ENCODE assay signal across 11 cellular contexts in genomic region chr11:36155770-36156485, GRCh38.
DNase-seq lines count a peak whose midpoint lies in the region; ATAC-seq and TF ChIP-seq lines count a peak whose summit lies in the region.
"Had no signal": no experiment of that assay in that cellular context is flagged by ENCODE, and none has a peak within 500 bp of the region (broad histone marks: within the 10 kb centered on the region; RNA-seq: fewer than 3 reads in every experiment).

No MANE protein-coding gene starts in this region.

- TF ChIP-seq CTCF in activated CD8-positive, alpha-beta T cell treated with anti-CD3 and anti-CD28 coated beads for 36 hours (IDR thresholded peaks at IDR 0.05) = no peak

- no peak overlapping the region for H3K14ac ChIP-seq in trophoblast cell (ENCODE audit: low read length)

- DNase-seq in EH (ENCODE audit: low read depth) (peak; percentile 21), RKO (ENCODE audit: low spot score) (peak; percentile 45), trophoblast cell (no peak), SW480 (ENCODE audit: low spot score) (no peak), HT-29 (ENCODE audit: low spot score) (no peak)
- DNase-seq in activated CD8-positive, alpha-beta T cell treated with anti-CD3 and anti-CD28 coated beads for 36 hours = no peak
- DNase-seq: activated CD4-positive, alpha-beta T cell treated with anti-CD3 and anti-CD28 coated beads for 1 hour; KG1 had no signal

- no peak overlapping the region for H3K27ac Mint-ChIP-seq in activated CD8-positive, alpha-beta T cell treated with anti-CD3 and anti-CD28 coated beads for 36 hours

- ATAC-seq in esophagus mucosa (peak; percentile 85), GM21619 (IDR thresholded peaks at IDR 0.05; ENCODE audit: unreplicated experiment) (no peak)
- no peak for ATAC-seq in activated CD8-positive, alpha-beta T cell treated with anti-CD3 and anti-CD28 coated beads for 36 hours

- no peaks in the 10 kb centered on the region for H3K79me2 ChIP-seq in trophoblast cell (ENCODE audit: control insufficient read depth, insufficient read depth, low read length, poor library complexity)
- H3K79me2 ChIP-seq: parathyroid adenoma had no signal

- H2AK5ac ChIP-seq in trophoblast cell (ENCODE audit: low read length) = no peak overlapping the region

- no peak overlapping the region for H2AFZ ChIP-seq in trophoblast cell (ENCODE audit: insufficient read depth, low read length, poor library complexity)
- H2AFZ ChIP-seq: parathyroid adenoma had no signal

- H3K36me3 Mint-ChIP-seq in activated CD8-positive, alpha-beta T cell treated with anti-CD3 and anti-CD28 coated beads for 36 hours (ENCODE audit: low read depth) = no peaks in the 10 kb centered on the region

- no peak overlapping the region for H4K12ac ChIP-seq in trophoblast cell (ENCODE audit: low read depth, low read length)

- no CpG with 5 or more reads among the region's 9 CpGs for WGBS in trophoblast cell (ENCODE audit: extremely low coverage, insufficient coverage, insufficient read length)

- H3K27me3 Mint-ChIP-seq in activated CD8-positive, alpha-beta T cell treated with anti-CD3 and anti-CD28 coated beads for 36 hours = peaks cover 5% of the 10 kb centered on the region

- no peak overlapping the region for H3K4me3 Mint-ChIP-seq in activated CD8-positive, alpha-beta T cell treated with anti-CD3 and anti-CD28 coated beads for 36 hours

- H3K27me3 ChIP-seq in trophoblast cell (ENCODE audit: insufficient read depth, low read length) = no peaks in the 10 kb centered on the region

- no peaks in the 10 kb centered on the region for H3K36me3 ChIP-seq in trophoblast cell (ENCODE audit: control insufficient read depth in 1 of 2, insufficient read depth in 2 of 2, low read length in 2 of 2)

- no peaks in the 10 kb centered on the region for H3K4me1 Mint-ChIP-seq in activated CD8-positive, alpha-beta T cell treated with anti-CD3 and anti-CD28 coated beads for 36 hours (ENCODE audit: low read depth)

- no peak overlapping the region for H2BK5ac ChIP-seq in trophoblast cell (ENCODE audit: low read depth, low read length, poor library complexity)

- H3K23ac ChIP-seq in trophoblast cell (ENCODE audit: low read length) = no peak overlapping the region

- H2BK12ac ChIP-seq in trophoblast cell (ENCODE audit: low read length) = peak overlapping the region; percentile 3

- H3K9ac ChIP-seq in trophoblast cell (ENCODE audit: low read length) = no peak overlapping the region
- H3K9ac ChIP-seq: parathyroid adenoma had no signal

- no peaks in the 10 kb centered on the region for H3K9me3 ChIP-seq in trophoblast cell (ENCODE audit: insufficient read depth, low read depth, low read length)

- no peak overlapping the region for H3K4ac ChIP-seq in trophoblast cell (ENCODE audit: low read depth, low read length)

- CTCF ChIA-PET in activated CD8-positive, alpha-beta T cell treated with anti-CD3 and anti-CD28 coated beads for 36 hours (lab: Charles Lee) = no interaction called here

- no peak overlapping the region for H3K18ac ChIP-seq in trophoblast cell (ENCODE audit: low read length)

- POLR2A ChIA-PET in activated CD8-positive, alpha-beta T cell treated with anti-CD3 and anti-CD28 coated beads for 36 hours (lab: Charles Lee) = no interaction called here

- H4K91ac ChIP-seq in trophoblast cell (ENCODE audit: low read depth, low read length) = no peak overlapping the region

- peaks cover 11% of the 10 kb centered on the region for H3K79me1 ChIP-seq in trophoblast cell (ENCODE audit: low read length)

- no peak overlapping the region for H3K27ac ChIP-seq in trophoblast cell (ENCODE audit: low read depth, low read length)
- H3K27ac ChIP-seq: parathyroid adenoma had no signal

- intact Hi-C loops in activated CD8-positive, alpha-beta T cell treated with anti-CD3 and anti-CD28 coated beads for 36 hours (cut with micrococcal nuclease) = no loop called here

- no peak overlapping the region for H2BK120ac ChIP-seq in trophoblast cell (ENCODE audit: insufficient read depth, low read length, poor library complexity)

- H3K4me3 ChIP-seq in trophoblast cell (ENCODE audit: low read depth, low read length) = no peak overlapping the region

- no peaks in the 10 kb centered on the region for H3K9me3 Mint-ChIP-seq in activated CD8-positive, alpha-beta T cell treated with anti-CD3 and anti-CD28 coated beads for 36 hours

- no peak overlapping the region for H3K4me2 ChIP-seq in trophoblast cell (ENCODE audit: low read length)

- peaks cover 6 to 23% of the 10 kb centered on the region in 2 experiments for H3K4me1 ChIP-seq in trophoblast cell (ENCODE audit: control insufficient read depth in 1 of 2, insufficient read depth in 2 of 2, low read length in 2 of 2)
- H3K4me1 ChIP-seq: parathyroid adenoma had no signal

- H4K8ac ChIP-seq in trophoblast cell (ENCODE audit: low read depth, low read length) = no peak overlapping the region

Comparison
In these comparisons a context has a peak if more than half of its experiments do, and no peak if none do; other contexts are left out.
1. DNase-seq: peak in EH (single experiment) and RKO (single experiment); none in trophoblast cell (0 of 2), SW480 (single experiment), activated CD8-positive, alpha-beta T cell treated with anti-CD3 and anti-CD28 coated beads for 36 hours (single experiment) and HT-29 (single experiment).